In the genomic region with DNA sequence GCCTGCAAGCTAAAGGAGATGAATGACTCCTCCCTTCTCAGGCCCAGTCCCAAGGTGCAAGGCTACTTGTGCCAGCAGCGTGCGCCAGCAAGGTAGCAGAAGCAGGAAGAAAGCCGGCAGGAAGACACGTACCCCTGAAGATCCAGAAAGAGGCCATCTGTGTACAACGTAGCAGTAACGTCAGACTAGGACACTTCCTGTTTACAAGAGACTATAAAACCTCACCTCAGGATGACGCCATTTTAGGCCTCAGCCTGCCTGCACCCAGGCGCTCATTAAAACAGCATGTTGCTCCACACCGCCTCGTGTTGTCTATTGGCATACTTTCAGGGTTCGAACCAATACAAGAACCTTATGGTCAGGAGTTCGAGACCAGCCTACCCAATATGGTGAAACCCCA, we compare ENCODE assay signal across 1 cellular context.
TF ChIP-seq lines count a peak whose summit lies in the region.

No MANE protein-coding gene starts in this region.

TF ChIP-seq in K562, 482 proteins besides CTCF, POLR2A, EP300 and RAD21:
- peak in 1 of 3 experiments; percentile 15 for TF ChIP-seq YY1 (IDR thresholded peaks at IDR 0.05; ENCODE audit: borderline replicate concordance in 1 of 3, control insufficient read depth in 1 of 3, extremely low read depth in 1 of 3, insufficient read depth in 3 of 3, insufficient read length in 1 of 3, insufficient replicate concordance in 2 of 3, low read depth in 1 of 3, low read length in 2 of 3)
- TF ChIP-seq, protein P1, sequence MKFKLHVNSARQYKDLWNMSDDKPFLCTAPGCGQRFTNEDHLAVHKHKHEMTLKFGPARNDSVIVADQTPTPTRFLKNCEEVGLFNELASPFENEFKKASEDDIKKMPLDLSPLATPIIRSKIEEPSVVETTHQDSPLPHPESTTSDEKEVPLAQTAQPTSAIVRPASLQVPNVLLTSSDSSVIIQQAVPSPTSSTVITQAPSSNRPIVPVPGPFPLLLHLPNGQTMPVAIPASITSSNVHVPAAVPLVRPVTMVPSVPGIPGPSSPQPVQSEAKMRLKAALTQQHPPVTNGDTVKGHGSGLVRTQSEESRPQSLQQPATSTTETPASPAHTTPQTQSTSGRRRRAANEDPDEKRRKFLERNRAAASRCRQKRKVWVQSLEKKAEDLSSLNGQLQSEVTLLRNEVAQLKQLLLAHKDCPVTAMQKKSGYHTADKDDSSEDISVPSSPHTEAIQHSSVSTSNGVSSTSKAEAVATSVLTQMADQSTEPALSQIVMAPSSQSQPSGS (CRISPR knock-in tag; IDR thresholded peaks at IDR 0.05), result no peak
